In the genomic region with DNA sequence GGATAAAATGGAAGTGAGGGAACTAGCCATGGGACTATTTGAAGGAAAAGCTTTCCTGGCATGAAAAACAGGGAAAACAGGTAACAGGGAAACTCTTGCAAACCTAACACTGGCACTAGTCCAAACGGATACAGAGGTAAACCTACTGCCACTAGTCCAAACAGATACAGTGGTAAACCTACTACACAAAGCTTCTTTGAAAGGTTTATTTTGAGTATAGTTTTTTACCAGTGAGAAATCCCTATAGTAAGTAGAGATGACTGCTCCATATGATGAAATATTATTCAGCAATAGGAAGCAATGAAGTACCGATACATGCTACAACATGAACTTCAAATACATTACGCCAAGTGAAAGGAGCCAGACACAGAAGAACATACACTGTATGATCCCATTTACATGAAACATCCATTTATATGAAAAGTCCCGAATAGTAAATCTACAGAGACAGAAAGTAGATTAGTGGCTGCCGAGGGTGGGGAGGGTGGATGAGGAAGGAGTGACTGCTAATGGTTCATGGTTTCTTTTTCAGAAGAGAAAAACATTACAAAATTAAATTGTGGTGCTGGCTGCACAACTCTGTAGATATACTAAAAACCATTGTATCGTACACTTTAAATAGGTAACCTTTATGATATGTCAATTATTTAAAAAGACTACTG, we compare ENCODE assay signal across 11 cellular contexts. TPM values are rescaled to one million over a fixed set of nuclear protein-coding genes. Genes with fewer than 3 reads are reported as not detected.
A peak's percentile ranks its signal among the peaks of the same experiment; 100 is the strongest.
DNase-seq lines count a peak whose midpoint lies in the region; ATAC-seq, FAIRE-seq and TF ChIP-seq lines count a peak whose summit lies in the region.
"Had no signal": no experiment of that assay in that cellular context is flagged by ENCODE, and none has a peak within 500 bp of the region (broad histone marks: within the 10 kb centered on the region; RNA-seq: fewer than 3 reads in every experiment).

No MANE protein-coding gene starts in this region.

- no peaks in the 10 kb centered on the region for H3K9me3 Mint-ChIP-seq in activated naive CD8-positive, alpha-beta T cell treated with anti-CD3 and anti-CD28 coated beads, Interleukin-2, amount 10 ng/mL, durations not matched to agents 7 days and 5 days
- peaks cover 0 to 5% (median 0%) of the 10 kb centered on the region in 7 donors for H3K9me3 Mint-ChIP-seq in naive B cell
- H3K9me3 Mint-ChIP-seq: endodermal cell had no signal

- H3K36me3 Mint-ChIP-seq in activated naive CD8-positive, alpha-beta T cell treated with anti-CD3 and anti-CD28 coated beads, Interleukin-2, amount 10 ng/mL, durations not matched to agents 7 days and 5 days: peaks cover 55% of the 10 kb centered on the region
- peaks cover 0 to 15% of the 10 kb centered on the region in 2 donors for H3K36me3 Mint-ChIP-seq in naive B cell

- no peak for TF ChIP-seq POLR2A in GM12891 (IDR thresholded peaks at IDR 0.05; ENCODE audit: low read depth, low read length)

- ATAC-seq in activated naive CD8-positive, alpha-beta T cell treated with anti-CD3 and anti-CD28 coated beads, Interleukin-2, amount 10 ng/mL, durations not matched to agents 7 days and 5 days (ENCODE audit: low read depth): no peak
- ATAC-seq in naive B cell (ENCODE audit: low read depth in 2 of 2) (peak; percentile 27 to 28), HG02852 (IDR thresholded peaks at IDR 0.05; ENCODE audit: unreplicated experiment) (no peak), GM19467 (IDR thresholded peaks at IDR 0.05; ENCODE audit: unreplicated experiment) (no peak)

- DNase-seq in GM12891 (ENCODE audit: insufficient read length, low spot score): no peak
- DNase-seq in HPDE6-E6E7 (ENCODE audit: extremely low spot score): peak; percentile 50
- no peak for DNase-seq in activated naive CD8-positive, alpha-beta T cell treated with anti-CD3 and anti-CD28 coated beads, Interleukin-2, amount 10 ng/mL, durations not matched to agents 7 days and 5 days
- DNase-seq in naive B cell: peak; percentile 33
- no peak for DNase-seq in iPS-NIHi11 (ENCODE audit: low spot score)
- DNase-seq in DMS 273 treated with DMSO at 0.1 percent for 48 hours (lab: John Stamatoyannopoulos, UW): no peak
- DNase-seq: endodermal cell; islet precursor cell; stimulated activated naive CD4-positive, alpha-beta T cell had no signal

- no peaks in the 10 kb centered on the region for H3K27me3 Mint-ChIP-seq in activated naive CD8-positive, alpha-beta T cell treated with anti-CD3 and anti-CD28 coated beads, Interleukin-2, amount 10 ng/mL, durations not matched to agents 7 days and 5 days
- H3K27me3 Mint-ChIP-seq in naive B cell: no peaks in the 10 kb centered on the region

- H3K4me1 Mint-ChIP-seq in activated naive CD8-positive, alpha-beta T cell treated with anti-CD3 and anti-CD28 coated beads, Interleukin-2, amount 10 ng/mL, durations not matched to agents 7 days and 5 days: peaks cover 57% of the 10 kb centered on the region
- H3K4me1 Mint-ChIP-seq in naive B cell: peaks cover 60 to 96% (median 84%) of the 10 kb centered on the region in 3 donors

- H3K4me3 Mint-ChIP-seq in activated naive CD8-positive, alpha-beta T cell treated with anti-CD3 and anti-CD28 coated beads, Interleukin-2, amount 10 ng/mL, durations not matched to agents 7 days and 5 days: peak overlapping the region; percentile 68
- peak overlapping the region; percentile 53 to 89 (median 74) for H3K4me3 Mint-ChIP-seq in naive B cell
- H3K4me3 Mint-ChIP-seq: endodermal cell had no signal

- H3K27ac Mint-ChIP-seq in activated naive CD8-positive, alpha-beta T cell treated with anti-CD3 and anti-CD28 coated beads, Interleukin-2, amount 10 ng/mL, durations not matched to agents 7 days and 5 days: peak overlapping the region; percentile 78
- H3K27ac Mint-ChIP-seq in naive B cell: peak overlapping the region; percentile 56 to 99 (median 94)
- H3K27ac Mint-ChIP-seq: endodermal cell had no signal

- POLR2A ChIA-PET in activated naive CD8-positive, alpha-beta T cell treated with anti-CD3 and anti-CD28 coated beads, Interleukin-2, amount 10 ng/mL, durations not matched to agents 7 days and 5 days (lab: Charles Lee): no interaction called here

- peak; percentile 55 for FAIRE-seq in GM12891 (lab: Jason Lieb, UNC)

TF ChIP-seq in GM12891, 5 proteins besides CTCF, POLR2A, EP300 and RAD21:
- TF ChIP-seq SPI1 (IDR thresholded peaks at IDR 0.05; ENCODE audit: low read depth, low read length) (no peak), PAX5 (IDR thresholded peaks at IDR 0.05; ENCODE audit: insufficient read depth, low read length, severe bottlenecking) (no peak), TAF1 (IDR thresholded peaks at IDR 0.05; ENCODE audit: low read depth, low read length) (no peak), POU2F2 (IDR thresholded peaks at IDR 0.05; ENCODE audit: low read depth, low read length) (no peak), POLR2AphosphoS5 (IDR thresholded peaks at IDR 0.05; ENCODE audit: low read depth, low read length) (no peak)

RNA-seq across cellular contexts. Expression of gene SPTLC2, which starts 25.5 kb away (rescaled TPM):
- polyA plus RNA-seq in GM12891 (2012; ENCODE audit: low read depth, missing spikeins): 9.7 TPM
- total RNA-seq in activated naive CD8-positive, alpha-beta T cell treated with anti-CD3 and anti-CD28 coated beads, Interleukin-2, amount 10 ng/mL, durations not matched to agents 7 days and 5 days: 10 to 100 TPM; 57.1 to 60.6 TPM
- 10 to 100 TPM in 5 of 6 donors, 1 to 10 TPM in 1; 2.1 to 37.2 (median 32.8) TPM for polyA plus RNA-seq in naive B cell (ENCODE audit: low read depth in 6 of 6)

Comparison
In these comparisons a context has a peak if more than half of its experiments do, and no peak if none do; other contexts are left out.
1. DNase-seq: peak in HPDE6-E6E7 (single experiment) and naive B cell (single experiment); none in GM12891 (single experiment), activated naive CD8-positive, alpha-beta T cell treated with anti-CD3 and anti-CD28 coated beads, Interleukin-2, amount 10 ng/mL, durations not matched to agents 7 days and 5 days (single experiment), iPS-NIHi11 (single experiment) and DMS 273 treated with DMSO at 0.1 percent for 48 hours (single experiment).
2. ATAC-seq: peak in naive B cell (2 of 2); none in activated naive CD8-positive, alpha-beta T cell treated with anti-CD3 and anti-CD28 coated beads, Interleukin-2, amount 10 ng/mL, durations not matched to agents 7 days and 5 days (single experiment), HG02852 (single experiment) and GM19467 (single experiment).